In the genomic region with DNA sequence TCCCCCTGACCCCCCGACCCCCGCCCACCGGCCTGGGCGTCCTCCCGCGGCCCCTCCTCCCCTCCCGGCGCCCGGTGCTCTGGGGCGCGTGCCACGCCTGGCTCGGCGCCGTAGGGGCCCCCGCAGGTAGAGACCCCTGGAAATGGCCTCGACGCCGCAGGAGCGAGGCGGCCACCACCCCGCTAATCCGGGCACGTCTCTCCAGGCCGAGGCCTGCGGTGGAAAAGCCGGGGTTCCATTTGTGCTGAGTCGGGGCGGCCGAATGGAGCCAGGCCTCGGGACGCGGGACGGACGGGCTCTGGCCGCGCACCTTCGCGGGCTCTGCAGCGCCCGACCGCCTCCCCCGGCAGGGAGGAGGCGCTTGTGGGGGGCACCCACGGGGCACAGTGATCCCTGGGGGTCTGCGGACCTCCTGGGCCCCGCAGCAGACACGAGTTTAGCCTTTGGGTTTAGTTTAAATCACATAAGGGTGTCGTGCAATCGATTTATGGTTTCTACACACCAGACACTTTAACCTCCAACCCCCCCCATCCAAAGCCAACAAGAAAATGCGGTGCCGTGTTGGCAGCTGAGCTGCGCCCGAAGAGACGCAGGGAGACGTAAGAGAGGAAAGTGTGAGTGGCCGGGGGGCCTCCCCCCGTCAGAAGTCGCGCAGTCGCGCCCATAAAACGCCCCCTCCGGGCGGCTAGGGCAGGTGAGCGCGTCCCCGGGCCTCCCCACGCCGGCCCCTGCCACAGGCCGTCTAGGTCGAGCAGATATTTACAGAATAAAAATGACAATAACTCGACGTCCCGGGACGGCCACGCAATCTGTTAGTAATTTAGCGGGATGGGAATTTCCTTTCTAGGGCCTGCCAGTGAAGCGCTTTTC, we compare ENCODE assay signal across 1 cellular context.
TF ChIP-seq lines count a peak whose summit lies in the region.

No MANE protein-coding gene starts in this region.

TF ChIP-seq in WTC11, 78 proteins besides CTCF, POLR2A, EP300 and RAD21 (continued from another document and continues in another):
- TF ChIP-seq ZNF281 (CRISPR knock-in tag; IDR thresholded peaks at IDR 0.05) = no peak
- TF ChIP-seq TCF7 (CRISPR knock-in tag; IDR thresholded peaks at IDR 0.05; ENCODE audit: low read depth) = no peak
- TF ChIP-seq NFYB (CRISPR knock-in tag; conservative IDR thresholded peaks at IDR 0.05; ENCODE audit: low read depth) = no peak
- no peak for TF ChIP-seq ATF2 (CRISPR knock-in tag; IDR thresholded peaks at IDR 0.05; ENCODE audit: borderline replicate concordance, low read depth)
- no peak for TF ChIP-seq ZNF138 (CRISPR knock-in tag; conservative IDR thresholded peaks at IDR 0.05)
- TF ChIP-seq IRF1 (CRISPR knock-in tag; IDR thresholded peaks at IDR 0.05) = no peak
- TF ChIP-seq ARID4B (CRISPR knock-in tag; IDR thresholded peaks at IDR 0.05; ENCODE audit: borderline replicate concordance) = peak; percentile 66; the same call in 1 of the 2 replicates
- TF ChIP-seq HMGA2 (CRISPR knock-in tag; IDR thresholded peaks at IDR 0.05) = no peak
- TF ChIP-seq ELF4 (CRISPR knock-in tag; IDR thresholded peaks at IDR 0.05; ENCODE audit: low read depth) = no peak
- 0 out of 2 replicates have a peak, but pooled peaks have one; percentile 19 for TF ChIP-seq ZNF263 (CRISPR knock-in tag; IDR thresholded peaks at IDR 0.05; ENCODE audit: low read depth)
- no peak for TF ChIP-seq MXD4 (CRISPR knock-in tag; IDR thresholded peaks at IDR 0.05; ENCODE audit: borderline replicate concordance)
- TF ChIP-seq, protein P1, sequence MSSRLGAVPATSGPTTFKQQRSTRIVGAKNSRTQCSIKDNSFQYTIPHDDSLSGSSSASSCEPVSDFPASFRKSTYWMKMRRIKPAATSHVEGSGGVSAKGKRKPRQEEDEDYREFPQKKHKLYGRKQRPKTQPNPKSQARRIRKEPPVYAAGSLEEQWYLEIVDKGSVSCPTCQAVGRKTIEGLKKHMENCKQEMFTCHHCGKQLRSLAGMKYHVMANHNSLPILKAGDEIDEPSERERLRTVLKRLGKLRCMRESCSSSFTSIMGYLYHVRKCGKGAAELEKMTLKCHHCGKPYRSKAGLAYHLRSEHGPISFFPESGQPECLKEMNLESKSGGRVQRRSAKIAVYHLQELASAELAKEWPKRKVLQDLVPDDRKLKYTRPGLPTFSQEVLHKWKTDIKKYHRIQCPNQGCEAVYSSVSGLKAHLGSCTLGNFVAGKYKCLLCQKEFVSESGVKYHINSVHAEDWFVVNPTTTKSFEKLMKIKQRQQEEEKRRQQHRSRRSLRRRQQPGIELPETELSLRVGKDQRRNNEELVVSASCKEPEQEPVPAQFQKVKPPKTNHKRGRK (CRISPR knock-in tag; IDR thresholded peaks at IDR 0.05; ENCODE audit: borderline replicate concordance) = no peak
- TF ChIP-seq RELA (CRISPR knock-in tag; IDR thresholded peaks at IDR 0.05; ENCODE audit: borderline replicate concordance) = no peak
- TF ChIP-seq, protein P2, sequence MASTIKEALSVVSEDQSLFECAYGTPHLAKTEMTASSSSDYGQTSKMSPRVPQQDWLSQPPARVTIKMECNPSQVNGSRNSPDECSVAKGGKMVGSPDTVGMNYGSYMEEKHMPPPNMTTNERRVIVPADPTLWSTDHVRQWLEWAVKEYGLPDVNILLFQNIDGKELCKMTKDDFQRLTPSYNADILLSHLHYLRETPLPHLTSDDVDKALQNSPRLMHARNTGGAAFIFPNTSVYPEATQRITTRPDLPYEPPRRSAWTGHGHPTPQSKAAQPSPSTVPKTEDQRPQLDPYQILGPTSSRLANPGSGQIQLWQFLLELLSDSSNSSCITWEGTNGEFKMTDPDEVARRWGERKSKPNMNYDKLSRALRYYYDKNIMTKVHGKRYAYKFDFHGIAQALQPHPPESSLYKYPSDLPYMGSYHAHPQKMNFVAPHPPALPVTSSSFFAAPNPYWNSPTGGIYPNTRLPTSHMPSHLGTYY (CRISPR knock-in tag; IDR thresholded peaks at IDR 0.05) = no peak
- TF ChIP-seq NR2C2 (CRISPR knock-in tag; IDR thresholded peaks at IDR 0.05) = no peak
- no peak for TF ChIP-seq GRHL2 (CRISPR knock-in tag; IDR thresholded peaks at IDR 0.05; ENCODE audit: insufficient replicate concordance, severe bottlenecking)
- TF ChIP-seq FOXJ3 (CRISPR knock-in tag; IDR thresholded peaks at IDR 0.05; ENCODE audit: borderline replicate concordance) = no peak
- TF ChIP-seq, protein P3, sequence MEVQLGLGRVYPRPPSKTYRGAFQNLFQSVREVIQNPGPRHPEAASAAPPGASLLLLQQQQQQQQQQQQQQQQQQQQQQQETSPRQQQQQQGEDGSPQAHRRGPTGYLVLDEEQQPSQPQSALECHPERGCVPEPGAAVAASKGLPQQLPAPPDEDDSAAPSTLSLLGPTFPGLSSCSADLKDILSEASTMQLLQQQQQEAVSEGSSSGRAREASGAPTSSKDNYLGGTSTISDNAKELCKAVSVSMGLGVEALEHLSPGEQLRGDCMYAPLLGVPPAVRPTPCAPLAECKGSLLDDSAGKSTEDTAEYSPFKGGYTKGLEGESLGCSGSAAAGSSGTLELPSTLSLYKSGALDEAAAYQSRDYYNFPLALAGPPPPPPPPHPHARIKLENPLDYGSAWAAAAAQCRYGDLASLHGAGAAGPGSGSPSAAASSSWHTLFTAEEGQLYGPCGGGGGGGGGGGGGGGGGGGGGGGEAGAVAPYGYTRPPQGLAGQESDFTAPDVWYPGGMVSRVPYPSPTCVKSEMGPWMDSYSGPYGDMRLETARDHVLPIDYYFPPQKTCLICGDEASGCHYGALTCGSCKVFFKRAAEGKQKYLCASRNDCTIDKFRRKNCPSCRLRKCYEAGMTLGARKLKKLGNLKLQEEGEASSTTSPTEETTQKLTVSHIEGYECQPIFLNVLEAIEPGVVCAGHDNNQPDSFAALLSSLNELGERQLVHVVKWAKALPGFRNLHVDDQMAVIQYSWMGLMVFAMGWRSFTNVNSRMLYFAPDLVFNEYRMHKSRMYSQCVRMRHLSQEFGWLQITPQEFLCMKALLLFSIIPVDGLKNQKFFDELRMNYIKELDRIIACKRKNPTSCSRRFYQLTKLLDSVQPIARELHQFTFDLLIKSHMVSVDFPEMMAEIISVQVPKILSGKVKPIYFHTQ (CRISPR knock-in tag; IDR thresholded peaks at IDR 0.05) = no peak
- no peak for TF ChIP-seq SMAD4 (CRISPR knock-in tag; IDR thresholded peaks at IDR 0.05)
- no peak for TF ChIP-seq SMAD3 (CRISPR knock-in tag; IDR thresholded peaks at IDR 0.05; ENCODE audit: borderline replicate concordance)
- TF ChIP-seq, protein P4, sequence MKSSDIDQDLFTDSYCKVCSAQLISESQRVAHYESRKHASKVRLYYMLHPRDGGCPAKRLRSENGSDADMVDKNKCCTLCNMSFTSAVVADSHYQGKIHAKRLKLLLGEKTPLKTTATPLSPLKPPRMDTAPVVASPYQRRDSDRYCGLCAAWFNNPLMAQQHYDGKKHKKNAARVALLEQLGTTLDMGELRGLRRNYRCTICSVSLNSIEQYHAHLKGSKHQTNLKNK (CRISPR knock-in tag; IDR thresholded peaks at IDR 0.05) = no peak
- no peak for TF ChIP-seq ZSCAN18 (CRISPR knock-in tag; IDR thresholded peaks at IDR 0.05)
- no peak for TF ChIP-seq FOXK1 (CRISPR knock-in tag; IDR thresholded peaks at IDR 0.05)
- TF ChIP-seq ESRRA (CRISPR knock-in tag; IDR thresholded peaks at IDR 0.05; ENCODE audit: borderline replicate concordance) = no peak
- no peak for TF ChIP-seq ZNF121 (CRISPR knock-in tag; IDR thresholded peaks at IDR 0.05)
- TF ChIP-seq ZNF671 (CRISPR knock-in tag; IDR thresholded peaks at IDR 0.05) = no peak
- no peak for TF ChIP-seq EMX1 (CRISPR knock-in tag; IDR thresholded peaks at IDR 0.05)
- no peak for TF ChIP-seq SP1 (CRISPR knock-in tag; conservative IDR thresholded peaks at IDR 0.05)
- TF ChIP-seq FOXP4 (CRISPR knock-in tag; IDR thresholded peaks at IDR 0.05) = 0 out of 2 replicates have a peak, but pooled peaks have one; percentile 11
- no peak for TF ChIP-seq ETV6 (CRISPR knock-in tag; IDR thresholded peaks at IDR 0.05)
- no peak for TF ChIP-seq ZBTB21 (CRISPR knock-in tag; IDR thresholded peaks at IDR 0.05; ENCODE audit: borderline replicate concordance)
